In the genomic region with DNA sequence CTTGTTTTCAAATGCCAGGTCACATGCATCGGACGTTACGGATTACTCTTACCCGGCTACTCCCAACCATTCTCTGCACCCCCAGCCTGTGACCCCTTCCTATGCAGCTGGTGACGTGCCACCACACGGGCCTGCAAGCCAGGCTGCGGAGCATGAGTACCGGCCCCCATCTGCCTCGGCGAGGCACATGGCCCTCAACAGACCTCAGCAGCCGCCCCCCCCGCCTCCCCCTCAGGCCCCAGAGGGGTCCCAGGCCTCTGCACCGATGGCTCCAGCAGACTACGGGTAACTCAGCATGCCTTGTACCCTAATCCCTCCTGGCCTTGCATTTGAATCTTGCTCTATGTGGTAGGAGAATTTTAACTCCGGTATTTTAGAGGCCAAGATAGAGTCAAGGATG, we compare ENCODE assay signal across 27 cellular contexts.
"Had no signal": no experiment of that assay in that cellular context is flagged by ENCODE, and none has a peak within 500 bp of the region (broad histone marks: within the 10 kb centered on the region; RNA-seq: fewer than 3 reads in every experiment).

No MANE protein-coding gene starts in this region.

- H3K27me3 ChIP-seq: gastrocnemius medialis, heart left ventricle, hepatocyte, neural progenitor cell, pancreas, right lobe of liver, suprapubic skin, transverse colon, vagina had no signal

- DNase-seq: dermis blood vessel endothelial cell; effector memory CD8-positive, alpha-beta T cell; erythroblast; gastrocnemius medialis; heart left ventricle; kidney; mucosa of descending colon; naive B cell; nucleus accumbens; pancreas; right lobe of liver; small intestine; stimulated activated CD4-positive, alpha-beta T cell treated with anti-CD3 and anti-CD28 coated beads, Interleukin-15, amount 100 ng/mL, for 24 hours; stimulated activated CD4-positive, alpha-beta T cell treated with anti-CD3 and anti-CD28 coated beads, Interleukin-4, amount 100 ng/mL, for 1 hour; stimulated activated CD8-positive, alpha-beta memory T cell treated with anti-CD3 and anti-CD28 coated beads, Interleukin-4, amount 100 ng/mL, for 48 hours; stimulated activated naive CD4-positive, alpha-beta T cell; stimulated activated naive CD8-positive, alpha-beta T cell treated with anti-CD3 and anti-CD28 coated beads, Interleukin-15, amount 100 ng/mL, for 72 hours; transverse colon had no signal

- H3K36me3 Mint-ChIP-seq: memory B cell; naive B cell; natural killer cell treated with Interleukin-12 subunit alpha and Interleukin-12 subunit beta and Interleukin-15 and Interleukin-18, amount 100 ng/mL, for 72 hours had no signal

- H3K4me3 Mint-ChIP-seq: effector memory CD8-positive, alpha-beta T cell; memory B cell; mesothelial cell of epicardium; naive B cell; natural killer cell treated with Interleukin-12 subunit alpha and Interleukin-12 subunit beta and Interleukin-15 and Interleukin-18, amount 100 ng/mL, for 72 hours; neural progenitor cell; stimulated activated naive CD8-positive, alpha-beta T cell treated with anti-CD3 and anti-CD28 coated beads, Interleukin-15, amount 100 ng/mL, for 72 hours had no signal

- H2AFZ ChIP-seq: hepatocyte, neural progenitor cell had no signal

- H3K9me3 ChIP-seq: gastrocnemius medialis, heart left ventricle, mucosa of descending colon, pancreas, right lobe of liver, suprapubic skin, transverse colon, vagina had no signal

- H3K9me3 Mint-ChIP-seq: effector memory CD8-positive, alpha-beta T cell; memory B cell; mesothelial cell of epicardium; naive B cell; natural killer cell treated with Interleukin-12 subunit alpha and Interleukin-12 subunit beta and Interleukin-15 and Interleukin-18, amount 100 ng/mL, for 72 hours; neural progenitor cell; stimulated activated naive CD8-positive, alpha-beta T cell treated with anti-CD3 and anti-CD28 coated beads, Interleukin-15, amount 100 ng/mL, for 72 hours had no signal

- H3K79me2 ChIP-seq: hepatocyte had no signal

- H3K4me3 ChIP-seq: coronary artery, gastrocnemius medialis, heart left ventricle, hepatocyte, lung, mucosa of descending colon, neural progenitor cell, pancreas, right lobe of liver, suprapubic skin, transverse colon, vagina had no signal

- H3K4me1 ChIP-seq: gastrocnemius medialis, heart left ventricle, pancreas, right lobe of liver, suprapubic skin, transverse colon, vagina had no signal

- H3K4me1 Mint-ChIP-seq: memory B cell; naive B cell; stimulated activated naive CD8-positive, alpha-beta T cell treated with anti-CD3 and anti-CD28 coated beads, Interleukin-15, amount 100 ng/mL, for 72 hours had no signal

- H3K9ac ChIP-seq: neural progenitor cell had no signal

- H3K27ac Mint-ChIP-seq: effector memory CD8-positive, alpha-beta T cell; memory B cell; natural killer cell treated with Interleukin-12 subunit alpha and Interleukin-12 subunit beta and Interleukin-15 and Interleukin-18, amount 100 ng/mL, for 72 hours; neural progenitor cell had no signal

- H3K27ac ChIP-seq: coronary artery, gastrocnemius medialis, heart left ventricle, neural progenitor cell, pancreas, right lobe of liver, suprapubic skin, transverse colon, vagina had no signal

- H3K36me3 ChIP-seq: right lobe of liver, transverse colon had no signal
